ENCODE assay signal across 9 cellular contexts in genomic region chr2:197431858-197432257, GRCh38. TPM values are rescaled to one million over a fixed set of nuclear protein-coding genes. Genes with fewer than 3 reads are reported as not detected.
DNase-seq lines count a peak whose midpoint lies in the region; ATAC-seq and TF ChIP-seq lines count a peak whose summit lies in the region.
"Had no signal": no experiment of that assay in that cellular context is flagged by ENCODE, and none has a peak within 500 bp of the region (broad histone marks: within the 10 kb centered on the region; RNA-seq: fewer than 3 reads in every experiment).

No MANE protein-coding gene starts in this region.

- H4K20me1 ChIP-seq in DOHH2 (ENCODE audit: control insufficient read depth, insufficient read depth, low read depth, low read length): peaks cover 51% of the 10 kb centered on the region

- DNase-seq in NB4 (ENCODE audit: low read depth) (no peak), chondrocyte (ENCODE audit: low spot score) (no peak)
- DNase-seq: mucosa of descending colon, NCI-H187 had no signal

- peak overlapping the region; percentile 92 for H3K4me3 Mint-ChIP-seq in chondrocyte (ENCODE audit: unreplicated experiment)

- H3K9me3 Mint-ChIP-seq in chondrocyte (ENCODE audit: low read depth): no peaks in the 10 kb centered on the region

- peak overlapping the region; percentile 80 for H3K4me2 ChIP-seq in DOHH2 (ENCODE audit: low read length)

- H3K27ac Mint-ChIP-seq in chondrocyte (ENCODE audit: unreplicated experiment): peak overlapping the region; percentile 38

- H3K9me2 ChIP-seq in DOHH2 (replicated peaks; ENCODE audit: control insufficient read depth, low read length): no peaks in the 10 kb centered on the region

- peaks cover 57% of the 10 kb centered on the region for H3K4me1 ChIP-seq in DOHH2 (ENCODE audit: control insufficient read depth, low read length)
- peaks cover 51% of the 10 kb centered on the region in 2 experiments for H3K4me1 ChIP-seq in neutrophil (ENCODE audit: control insufficient read depth in 1 of 2, insufficient read depth in 1 of 2, low read depth in 1 of 2, low read length in 1 of 2)

- H3F3A ChIP-seq in DOHH2 (ENCODE audit: control insufficient read depth, insufficient read depth): no peaks in the 10 kb centered on the region

- ATAC-seq in GM18520 (IDR thresholded peaks at IDR 0.05; ENCODE audit: unreplicated experiment) (no peak), HG03175 (IDR thresholded peaks at IDR 0.05; ENCODE audit: unreplicated experiment) (no peak), HG03520 (IDR thresholded peaks at IDR 0.05; ENCODE audit: unreplicated experiment) (no peak)
- ATAC-seq: mucosa of descending colon had no signal

- TF ChIP-seq CTCF in DOHH2 (IDR thresholded peaks at IDR 0.05; ENCODE audit: low read depth, low read length, poor library complexity, severe bottlenecking): no peak
- TF ChIP-seq CTCF in NB4 (IDR thresholded peaks at IDR 0.05; ENCODE audit: low read depth, low read length): no peak
- no peak for TF ChIP-seq CTCF in chondrocyte (IDR thresholded peaks at IDR 0.05)
- no peak for TF ChIP-seq CTCF in neutrophil (IDR thresholded peaks at IDR 0.05)

- no peaks in the 10 kb centered on the region for H3K36me3 Mint-ChIP-seq in chondrocyte (ENCODE audit: low read depth)

- H3K36me3 ChIP-seq in DOHH2 (ENCODE audit: control insufficient read depth, low read length) (peaks cover 68% of the 10 kb centered on the region), neutrophil (peaks cover 4% of the 10 kb centered on the region)

- no peaks in the 10 kb centered on the region for H3K27me3 Mint-ChIP-seq in chondrocyte (ENCODE audit: low read depth)

- peak overlapping the region; percentile 88 for H3K4me3 ChIP-seq in DOHH2 (ENCODE audit: low read length)
- H3K4me3 ChIP-seq in NB4 (ENCODE audit: low read depth, low read length): peak overlapping the region; percentile 93
- H3K4me3 ChIP-seq in neutrophil (ENCODE audit: low read depth in 1 of 2, low read length in 1 of 2): peak overlapping the region in 1 of 2 experiments; percentile 96
- H3K4me3 ChIP-seq: mucosa of descending colon had no signal

- no peak overlapping the region for H3K27ac ChIP-seq in DOHH2 (ENCODE audit: low read depth, low read length)
- H3K27ac ChIP-seq in neutrophil: peak overlapping the region; percentile 69

- peaks cover 95% of the 10 kb centered on the region for H3K79me2 ChIP-seq in DOHH2 (ENCODE audit: control insufficient read depth, low read length)

- H3K27me3 ChIP-seq in DOHH2 (ENCODE audit: control insufficient read depth, low read length) (no peaks in the 10 kb centered on the region), neutrophil (no peaks in the 10 kb centered on the region)

- H3K9me3 ChIP-seq in DOHH2 (ENCODE audit: control insufficient read depth, insufficient read depth, low read length): no peaks in the 10 kb centered on the region
- H3K9me3 ChIP-seq in neutrophil: no peaks in the 10 kb centered on the region
- H3K9me3 ChIP-seq: mucosa of descending colon had no signal

- no peak for TF ChIP-seq POLR2A in NB4 (IDR thresholded peaks at IDR 0.05; ENCODE audit: extremely low read depth, insufficient read length)

- peaks cover 63% of the 10 kb centered on the region for H3K4me1 Mint-ChIP-seq in chondrocyte (ENCODE audit: low read depth)

RNA-seq across cellular contexts. Expression of gene SF3B1, which starts 3.0 kb away (rescaled TPM):
- 211 to 249 TPM (median 216 TPM) in 3 replicates for total RNA-seq in chondrocyte

RNA-seq across cellular contexts. Expression of gene COQ10B, which starts 21.5 kb away (rescaled TPM):
- total RNA-seq in chondrocyte: 28.5 to 33.9 TPM (median 33.5 TPM) in 3 replicates
